ENCODE assay signal across 8 cellular contexts in genomic region chr3:33883538-33884203, GRCh38.
DNase-seq lines count a peak whose midpoint lies in the region; ATAC-seq and TF ChIP-seq lines count a peak whose summit lies in the region.

No MANE protein-coding gene starts in this region.

- H3K27ac Mint-ChIP-seq in activated T-helper 1 cell treated with anti-CD3 and anti-CD28 coated beads, Interleukin-12 subunit alpha, Interleukin-12 subunit beta, Interleukin-2, Interleukin-4 antibody, amounts not matched to agents 30 ng/mL and 10 ng/mL and 1 ng/mL, durations not matched to agents 14 hours and 24 hours and 36 hours = no peak overlapping the region

- no peak overlapping the region for H3K27ac ChIP-seq in SU-DHL-6 (ENCODE audit: low read depth, low read length)
- no peak overlapping the region for H3K27ac ChIP-seq in neuronal stem cell (replicated peaks; ENCODE audit: low read length)

- H3K27me3 Mint-ChIP-seq in activated T-helper 1 cell treated with anti-CD3 and anti-CD28 coated beads, Interleukin-12 subunit alpha, Interleukin-12 subunit beta, Interleukin-2, Interleukin-4 antibody, amounts not matched to agents 30 ng/mL and 10 ng/mL and 1 ng/mL, durations not matched to agents 14 hours and 24 hours and 36 hours (ENCODE audit: insufficient read depth) = peaks cover 12% of the 10 kb centered on the region

- H3K36me3 Mint-ChIP-seq in activated T-helper 1 cell treated with anti-CD3 and anti-CD28 coated beads, Interleukin-12 subunit alpha, Interleukin-12 subunit beta, Interleukin-2, Interleukin-4 antibody, amounts not matched to agents 30 ng/mL and 10 ng/mL and 1 ng/mL, durations not matched to agents 14 hours and 24 hours and 36 hours (ENCODE audit: low read depth) = no peaks in the 10 kb centered on the region

- H3K9me2 ChIP-seq in SU-DHL-6 (replicated peaks; ENCODE audit: insufficient read depth, low read length) = no peaks in the 10 kb centered on the region

- intact Hi-C loops in Right ventricle myocardium superior (cut with DNase I) (loop anchor here (5.0 kb wide), 1 partner anchor 799 kb away; no protein-coding TSS in a partner anchor), cardiac septum (cut with DNase I) (loop anchor here (2.0 to 10.0 kb wide), 2 partner anchors 391 to 801 kb away; no protein-coding TSS in a partner anchor)
- intact Hi-C loops in activated T-helper 1 cell treated with anti-CD3 and anti-CD28 coated beads, Interleukin-12 subunit alpha, Interleukin-12 subunit beta, Interleukin-2, Interleukin-4 antibody, amounts not matched to agents 30 ng/mL and 10 ng/mL and 1 ng/mL, durations not matched to agents 14 hours and 24 hours and 36 hours (cut with micrococcal nuclease) = loop anchor here (1.0 to 5.0 kb wide), 2 partner anchors 134 to 801 kb away; no protein-coding TSS in a partner anchor

- TF ChIP-seq CTCF in SU-DHL-6 (IDR thresholded peaks at IDR 0.05; ENCODE audit: insufficient read depth, low read length, poor library complexity, severe bottlenecking) (peak; percentile 72), fibroblast of mammary gland (conservative IDR thresholded peaks at IDR 0.05; ENCODE audit: control insufficient read depth, insufficient read depth, low read depth, low read length) (peak; percentile 81)

- no peak overlapping the region for H2BK12ac ChIP-seq in neuronal stem cell (ENCODE audit: low read length)

- H2BK15ac ChIP-seq in neuronal stem cell (ENCODE audit: low read length) = no peak overlapping the region

- no peak overlapping the region for H2BK120ac ChIP-seq in neuronal stem cell (ENCODE audit: low read depth, low read length)

- no peak overlapping the region for H3K18ac ChIP-seq in neuronal stem cell (ENCODE audit: low read length)

- H2BK5ac ChIP-seq in neuronal stem cell (ENCODE audit: low read length) = no peak overlapping the region

- H2AK5ac ChIP-seq in neuronal stem cell (ENCODE audit: low read depth, low read length) = no peak overlapping the region

- H3K9me3 ChIP-seq in SU-DHL-6 (ENCODE audit: insufficient read depth, low read length) (no peaks in the 10 kb centered on the region), neuronal stem cell (replicated peaks in 1 of 2; ENCODE audit: control insufficient read depth in 2 of 2, insufficient read depth in 1 of 2, low read depth in 1 of 2, low read length in 2 of 2) (peaks cover 0 to 3% of the 10 kb centered on the region in 2 donors)

- no peak overlapping the region for H3K4me3 Mint-ChIP-seq in activated T-helper 1 cell treated with anti-CD3 and anti-CD28 coated beads, Interleukin-12 subunit alpha, Interleukin-12 subunit beta, Interleukin-2, Interleukin-4 antibody, amounts not matched to agents 30 ng/mL and 10 ng/mL and 1 ng/mL, durations not matched to agents 14 hours and 24 hours and 36 hours

- peak overlapping the region; percentile 70 for H2AFZ ChIP-seq in SU-DHL-6 (ENCODE audit: low read depth, low read length, severe bottlenecking)
- peak overlapping the region; percentile 67 for H2AFZ ChIP-seq in neuronal stem cell (ENCODE audit: low read length)

- no peaks in the 10 kb centered on the region for H3K36me3 ChIP-seq in SU-DHL-6 (ENCODE audit: low read length)
- no peaks in the 10 kb centered on the region for H3K36me3 ChIP-seq in neuronal stem cell (replicated peaks in 1 of 2; ENCODE audit: control insufficient read depth in 2 of 2, insufficient read depth in 2 of 2, low read length in 2 of 2)

- H3F3A ChIP-seq in SU-DHL-6 (ENCODE audit: insufficient read depth) = no peaks in the 10 kb centered on the region

- H3K9ac ChIP-seq in SU-DHL-6 (ENCODE audit: low read length) = no peak overlapping the region
- H3K9ac ChIP-seq in neuronal stem cell (ENCODE audit: low read depth, low read length, poor library complexity) = no peak overlapping the region

- no peak overlapping the region for H3K4me3 ChIP-seq in SU-DHL-6 (ENCODE audit: insufficient read depth, low read length, poor library complexity, severe bottlenecking)
- no peak overlapping the region for H3K4me3 ChIP-seq in fibroblast of mammary gland (ENCODE audit: control insufficient read depth, low read depth, low read length)
- no peak overlapping the region for H3K4me3 ChIP-seq in neuronal stem cell (ENCODE audit: low read length in 2 of 2)

- no peak overlapping the region for H4K91ac ChIP-seq in neuronal stem cell (ENCODE audit: low read depth, low read length, poor library complexity)

- H4K20me1 ChIP-seq in SU-DHL-6 (ENCODE audit: low read depth, low read length) = no peaks in the 10 kb centered on the region

- H3K4me1 Mint-ChIP-seq in activated T-helper 1 cell treated with anti-CD3 and anti-CD28 coated beads, Interleukin-12 subunit alpha, Interleukin-12 subunit beta, Interleukin-2, Interleukin-4 antibody, amounts not matched to agents 30 ng/mL and 10 ng/mL and 1 ng/mL, durations not matched to agents 14 hours and 24 hours and 36 hours (ENCODE audit: low read depth) = peaks cover 6% of the 10 kb centered on the region

- no peak overlapping the region for H3K4ac ChIP-seq in neuronal stem cell (ENCODE audit: low read length)

- H3K23ac ChIP-seq in neuronal stem cell (ENCODE audit: low read depth, low read length, poor library complexity) = no peak overlapping the region

- DNase-seq in Right ventricle myocardium superior (no peak), cardiac septum (ENCODE audit: low spot score) (no peak), KBM-7 (peak; percentile 66), fibroblast of mammary gland (ENCODE audit: low read depth) (peak; percentile 60), neuronal stem cell (ENCODE audit: low spot score) (peak; percentile 57), NCI-H1436 treated with DMSO at 0.1 percent for 48 hours (lab: John Stamatoyannopoulos, UW) (no peak)
- no peak for DNase-seq in activated T-helper 1 cell treated with anti-CD3 and anti-CD28 coated beads, Interleukin-12 subunit alpha, Interleukin-12 subunit beta, Interleukin-2, Interleukin-4 antibody, amounts not matched to agents 30 ng/mL and 10 ng/mL and 1 ng/mL, durations not matched to agents 14 hours and 24 hours and 36 hours (ENCODE audit: low spot score)

- H3K79me2 ChIP-seq in SU-DHL-6 (ENCODE audit: insufficient read depth, low read length) = no peaks in the 10 kb centered on the region

- WGBS in neuronal stem cell (ENCODE audit: extremely low coverage in 2 of 2, insufficient read length in 2 of 2, insufficient replicate concordance in 1 of 2), 2 donors = no CpG with 5 or more reads among the region's 9 CpGs

- H3K4me2 ChIP-seq in SU-DHL-6 (ENCODE audit: low read depth, low read length, poor library complexity, severe bottlenecking) = peak overlapping the region; percentile 42
- H3K4me2 ChIP-seq in neuronal stem cell (ENCODE audit: insufficient read depth, low read length, poor library complexity, severe bottlenecking) = no peak overlapping the region

- in situ Hi-C loops in KBM-7 (cut with MboI; ENCODE audit: low pct_unique_long_range_greater_than_20kb, low sequenced_read_pairs) = no loop called here

- no peaks in the 10 kb centered on the region for H3K79me1 ChIP-seq in neuronal stem cell (ENCODE audit: low read depth, low read length)

- H4K8ac ChIP-seq in neuronal stem cell (ENCODE audit: low read depth, low read length) = peak overlapping the region; percentile 19

- H3K27me3 ChIP-seq in SU-DHL-6 (ENCODE audit: low read length) (no peaks in the 10 kb centered on the region), neuronal stem cell (ENCODE audit: control insufficient read depth in 3 of 3, insufficient read depth in 3 of 3, low read depth in 1 of 3, low read length in 3 of 3) (peaks cover 0 to 3% (median 0%) of the 10 kb centered on the region in 3 experiments)

- ATAC-seq in Right ventricle myocardium superior (ENCODE audit: poor library complexity) = peak; percentile 52

- H3K4me1 ChIP-seq in neuronal stem cell (ENCODE audit: control insufficient read depth in 2 of 2, insufficient read depth in 1 of 2, low read depth in 1 of 2, low read length in 2 of 2) = peaks cover 3% of the 10 kb centered on the region in 2 donors

- no peak overlapping the region for H3K14ac ChIP-seq in neuronal stem cell (ENCODE audit: low read length)

- no peaks in the 10 kb centered on the region for H3K9me3 Mint-ChIP-seq in activated T-helper 1 cell treated with anti-CD3 and anti-CD28 coated beads, Interleukin-12 subunit alpha, Interleukin-12 subunit beta, Interleukin-2, Interleukin-4 antibody, amounts not matched to agents 30 ng/mL and 10 ng/mL and 1 ng/mL, durations not matched to agents 14 hours and 24 hours and 36 hours

Comparison
In these comparisons a context has a peak if more than half of its experiments do, and no peak if none do; other contexts are left out.
1. DNase-seq: peak in KBM-7 (single experiment), fibroblast of mammary gland (single experiment) and neuronal stem cell (single experiment); none in Right ventricle myocardium superior (single experiment), cardiac septum (single experiment), NCI-H1436 treated with DMSO at 0.1 percent for 48 hours (single experiment) and activated T-helper 1 cell treated with anti-CD3 and anti-CD28 coated beads, Interleukin-12 subunit alpha, Interleukin-12 subunit beta, Interleukin-2, Interleukin-4 antibody, amounts not matched to agents 30 ng/mL and 10 ng/mL and 1 ng/mL, durations not matched to agents 14 hours and 24 hours and 36 hours (single experiment).